ENCODE assay signal across 21 cellular contexts in the genomic region with DNA sequence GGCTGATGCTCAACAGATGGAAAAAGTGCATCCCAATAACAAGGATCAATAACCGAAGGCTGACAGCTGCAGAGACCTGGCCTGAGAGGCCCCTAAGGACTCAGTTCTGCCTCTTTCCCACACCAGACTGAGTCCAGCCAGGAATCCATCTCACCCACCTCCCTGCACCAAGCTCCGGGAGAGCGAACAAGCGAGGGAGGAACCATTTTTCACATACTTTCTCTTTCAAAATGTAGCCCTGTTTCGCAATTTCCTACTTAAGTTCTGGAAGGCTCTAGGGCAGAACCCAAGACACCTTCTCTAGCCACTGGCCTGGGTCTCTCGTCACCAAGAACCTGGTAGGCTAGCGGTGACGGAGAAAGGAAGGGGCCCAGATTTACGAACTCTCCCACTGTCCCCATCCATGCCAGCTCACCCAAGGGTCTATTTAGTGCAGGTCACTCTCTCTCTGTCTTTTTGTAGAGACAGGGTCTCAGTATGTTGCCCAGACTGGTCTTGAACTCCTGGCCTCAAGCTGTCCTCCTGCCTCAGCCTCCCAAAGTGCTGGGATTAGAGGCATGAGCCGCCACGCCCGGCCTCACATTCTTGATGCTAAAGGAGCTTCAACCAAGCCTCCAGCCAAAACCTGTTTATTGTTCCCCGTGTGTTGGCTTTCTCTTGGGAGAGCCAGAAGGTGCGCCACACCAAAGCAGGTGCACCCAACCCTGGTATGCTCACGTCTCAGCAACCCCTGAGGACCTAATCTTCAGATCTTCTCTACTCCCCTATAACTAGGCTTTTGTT. TPM values are rescaled to one million over a fixed set of nuclear protein-coding genes. Genes with fewer than 3 reads are reported as not detected.
DNase-seq lines count a peak whose midpoint lies in the region; ATAC-seq and TF ChIP-seq lines count a peak whose summit lies in the region.
"Had no signal": no experiment of that assay in that cellular context is flagged by ENCODE, and none has a peak within 500 bp of the region (broad histone marks: within the 10 kb centered on the region; RNA-seq: fewer than 3 reads in every experiment).

No MANE protein-coding gene starts in this region.

- no peak overlapping the region for H3K4me3 ChIP-seq in fibroblast of the aortic adventitia (ENCODE audit: low read depth, low read length)
- peak overlapping the region; percentile 33 to 40 for H3K4me3 ChIP-seq in stomach smooth muscle (ENCODE audit: low read length in 2 of 2)
- H3K4me3 ChIP-seq: esophagus muscularis mucosa, prostate gland had no signal

- DNase-seq in EL (peak; percentile 10), T-helper 17 cell (no peak), fibroblast of the aortic adventitia (ENCODE audit: low read depth) (peak; percentile 73), progenitor cell of endocrine pancreas (ENCODE audit: low spot score, unreplicated experiment) (no peak), NCI-H2171 treated with DMSO at 0.1 percent for 48 hours (lab: John Stamatoyannopoulos, UW) (no peak)
- DNase-seq: activated CD4-positive, alpha-beta T cell treated with anti-CD3 and anti-CD28 coated beads for 1 hour; activated naive CD4-positive, alpha-beta T cell treated with Interleukin-2 at 50 U/mL for 16 hours; CD4-positive, CD25-positive, alpha-beta regulatory T cell; H9; left ventricle myocardium superior; NCI-H1105 treated with DMSO at 0.1 percent for 48 hours; NCI-H2227 treated with DMSO at 0.1 percent for 48 hours; SHP77 treated with DMSO at 0.1 percent for 48 hours had no signal

- H3K4me1 Mint-ChIP-seq in T-helper 17 cell (peaks cover 5% of the 10 kb centered on the region), progenitor cell of endocrine pancreas (ENCODE audit: low read depth) (no peaks in the 10 kb centered on the region)
- H3K4me1 Mint-ChIP-seq: H9 had no signal

- no peak for ATAC-seq in T-helper 17 cell
- ATAC-seq in GM21717 (IDR thresholded peaks at IDR 0.05; ENCODE audit: unreplicated experiment) = no peak
- no peak for ATAC-seq in HG03342 (IDR thresholded peaks at IDR 0.05; ENCODE audit: unreplicated experiment)
- ATAC-seq: left ventricle myocardium superior had no signal

- peaks cover 21% of the 10 kb centered on the region for H3K27me3 Mint-ChIP-seq in T-helper 17 cell
- H3K27me3 Mint-ChIP-seq in progenitor cell of endocrine pancreas = peaks cover 30% of the 10 kb centered on the region

- H3K4me1 ChIP-seq in stomach smooth muscle (ENCODE audit: control insufficient read depth, insufficient read depth, low read length) = peaks cover 24% of the 10 kb centered on the region
- H3K4me1 ChIP-seq: prostate gland had no signal

- no peak overlapping the region for H3K27ac ChIP-seq in stomach smooth muscle (ENCODE audit: low read length)
- H3K27ac ChIP-seq: prostate gland had no signal

- TF ChIP-seq CTCF in fibroblast of the aortic adventitia (IDR thresholded peaks at IDR 0.05; ENCODE audit: insufficient read depth, low read length) = no peak
- TF ChIP-seq CTCF in progenitor cell of endocrine pancreas (IDR thresholded peaks at IDR 0.05; ENCODE audit: unreplicated experiment) = no peak

- no peak overlapping the region for H3K9ac ChIP-seq in stomach smooth muscle (ENCODE audit: low read length in 2 of 2)

- H3K9me3 Mint-ChIP-seq in progenitor cell of endocrine pancreas (ENCODE audit: low read depth) = no peaks in the 10 kb centered on the region
- H3K9me3 Mint-ChIP-seq: H9; stimulated activated naive CD8-positive, alpha-beta T cell treated with anti-CD3 and anti-CD28 coated beads, Interleukin-15, Interleukin-2, amounts not matched to agents 100 ng/mL and 50 ng/mL, for 24 hours; T-helper 1 cell treated with Interleukin-12 subunit alpha and Interleukin-12 subunit beta and Interleukin-4 antibody, amounts not matched to agents 30 μg/mL and 1 μg/mL, for 36 hours had no signal

- H3K36me3 Mint-ChIP-seq in T-helper 17 cell (ENCODE audit: low read depth) (peaks cover 5% of the 10 kb centered on the region), progenitor cell of endocrine pancreas (ENCODE audit: insufficient read depth) (no peaks in the 10 kb centered on the region)
- H3K36me3 Mint-ChIP-seq: CD4-positive, CD25-positive, alpha-beta regulatory T cell had no signal

- no peaks in the 10 kb centered on the region for H3K27me3 ChIP-seq in stomach smooth muscle (ENCODE audit: control insufficient read depth in 1 of 2, insufficient read depth in 2 of 2, low read length in 2 of 2)

- H3K4me3 Mint-ChIP-seq in T-helper 17 cell = no peak overlapping the region
- no peak overlapping the region for H3K4me3 Mint-ChIP-seq in progenitor cell of endocrine pancreas (ENCODE audit: low read depth)
- H3K4me3 Mint-ChIP-seq: CD4-positive, CD25-positive, alpha-beta regulatory T cell; H9; stimulated activated naive CD8-positive, alpha-beta T cell treated with anti-CD3 and anti-CD28 coated beads, Interleukin-15, Interleukin-2, amounts not matched to agents 100 ng/mL and 50 ng/mL, for 24 hours; T-helper 1 cell treated with Interleukin-12 subunit alpha and Interleukin-12 subunit beta and Interleukin-4 antibody, amounts not matched to agents 30 μg/mL and 1 μg/mL, for 36 hours had no signal

- H3K9me3 ChIP-seq in T-helper 17 cell (ENCODE audit: control insufficient read depth, low read length, poor library complexity, severe bottlenecking) (no peaks in the 10 kb centered on the region), stomach smooth muscle (ENCODE audit: control insufficient read depth in 2 of 2, low read length in 2 of 2) (no peaks in the 10 kb centered on the region)
- H3K9me3 ChIP-seq: esophagus muscularis mucosa, prostate gland had no signal

- no peaks in the 10 kb centered on the region for H3K36me3 ChIP-seq in stomach smooth muscle (ENCODE audit: control insufficient read depth in 2 of 2, insufficient read depth in 2 of 2, low read length in 2 of 2)
- H3K36me3 ChIP-seq: esophagus muscularis mucosa, prostate gland had no signal

- H3K27ac Mint-ChIP-seq in T-helper 17 cell (peak overlapping the region; percentile 37), progenitor cell of endocrine pancreas (no peak overlapping the region)
- H3K27ac Mint-ChIP-seq: CD4-positive, CD25-positive, alpha-beta regulatory T cell; H9; stimulated activated naive CD8-positive, alpha-beta T cell treated with anti-CD3 and anti-CD28 coated beads, Interleukin-15, Interleukin-2, amounts not matched to agents 100 ng/mL and 50 ng/mL, for 24 hours; T-helper 1 cell treated with Interleukin-12 subunit alpha and Interleukin-12 subunit beta and Interleukin-4 antibody, amounts not matched to agents 30 μg/mL and 1 μg/mL, for 36 hours had no signal

RNA-seq across cellular contexts. Expression of gene GNL2, which starts 10.9 kb away (rescaled TPM):
- total RNA-seq in T-helper 17 cell (10 to 100 TPM; 54.9 to 59.9 TPM), fibroblast of the aortic adventitia (ENCODE audit: low replicate concordance) (72.7 and 75.5 TPM in 2 replicates), progenitor cell of endocrine pancreas (50.0 and 55.0 TPM in 2 replicates)

RNA-seq across cellular contexts. Expression of gene RSPO1, which starts 28.0 kb away (rescaled TPM):
- total RNA-seq in T-helper 17 cell (not detected), fibroblast of the aortic adventitia (ENCODE audit: low replicate concordance) (0.49 TPM in 1 of 2 replicates, not detected in the other), progenitor cell of endocrine pancreas (not detected in 2 replicates)
- total RNA-seq: CD4-positive, CD25-positive, alpha-beta regulatory T cell; Daoy had no signal

RNA-seq across cellular contexts. Expression of gene DNALI1, which starts 49.9 kb away (rescaled TPM):
- not detected for total RNA-seq in T-helper 17 cell
- total RNA-seq in fibroblast of the aortic adventitia (ENCODE audit: low replicate concordance) = 7.4 and 13.7 TPM in 2 replicates
- total RNA-seq in progenitor cell of endocrine pancreas = 72.1 and 75.4 TPM in 2 replicates

RNA-seq across cellular contexts. Expression of gene SNIP1, which starts 52.6 kb away (rescaled TPM):
- 10 to 100 TPM; 51.1 to 58.5 TPM for total RNA-seq in T-helper 17 cell
- total RNA-seq in fibroblast of the aortic adventitia (ENCODE audit: low replicate concordance) = 12.9 and 23.5 TPM in 2 replicates
- 17.1 and 18.2 TPM in 2 replicates for total RNA-seq in progenitor cell of endocrine pancreas

Comparison
In these comparisons a context has a peak if more than half of its experiments do, and no peak if none do; other contexts are left out.
1. DNase-seq: peak in EL (single experiment) and fibroblast of the aortic adventitia (single experiment); none in T-helper 17 cell (0 of 3), progenitor cell of endocrine pancreas (single experiment) and NCI-H2171 treated with DMSO at 0.1 percent for 48 hours (single experiment).